Comparison of ENCODE assay signal across 10 cellular contexts in genomic region chr10:30742471-30742870, GRCh38.
DNase-seq lines count a peak whose midpoint lies in the region; ATAC-seq and TF ChIP-seq lines count a peak whose summit lies in the region.
"Had no signal": no experiment of that assay in that cellular context is flagged by ENCODE, and none has a peak within 500 bp of the region (broad histone marks: within the 10 kb centered on the region; RNA-seq: fewer than 3 reads in every experiment).

No MANE protein-coding gene starts in this region.

- peak overlapping the region; percentile 18 for H3K27ac Mint-ChIP-seq in T-helper 1 cell treated with Interleukin-12 subunit alpha and Interleukin-12 subunit beta and Interleukin-4 antibody, amounts not matched to agents 30 μg/mL and 1 μg/mL, for 36 hours
- no peak overlapping the region for H3K27ac Mint-ChIP-seq in type B pancreatic cell

- H3K9me3 Mint-ChIP-seq in T-helper 1 cell treated with Interleukin-12 subunit alpha and Interleukin-12 subunit beta and Interleukin-4 antibody, amounts not matched to agents 30 μg/mL and 1 μg/mL, for 36 hours = no peaks in the 10 kb centered on the region
- no peaks in the 10 kb centered on the region for H3K9me3 Mint-ChIP-seq in type B pancreatic cell

- no peaks in the 10 kb centered on the region for H3K27me3 Mint-ChIP-seq in T-helper 1 cell treated with Interleukin-12 subunit alpha and Interleukin-12 subunit beta and Interleukin-4 antibody, amounts not matched to agents 30 μg/mL and 1 μg/mL, for 36 hours (ENCODE audit: low read depth)
- H3K27me3 Mint-ChIP-seq in type B pancreatic cell = peaks cover 10% of the 10 kb centered on the region

- ATAC-seq in GM21717 (IDR thresholded peaks at IDR 0.05; ENCODE audit: unreplicated experiment) = peak; percentile 82
- ATAC-seq in HG03378 (IDR thresholded peaks at IDR 0.05; ENCODE audit: unreplicated experiment) = peak; percentile 81

- TF ChIP-seq CTCF in type B pancreatic cell (conservative IDR thresholded peaks at IDR 0.05) = no peak

- no peak overlapping the region for H3K4me3 Mint-ChIP-seq in T-helper 1 cell treated with Interleukin-12 subunit alpha and Interleukin-12 subunit beta and Interleukin-4 antibody, amounts not matched to agents 30 μg/mL and 1 μg/mL, for 36 hours
- no peak overlapping the region for H3K4me3 Mint-ChIP-seq in type B pancreatic cell

- peaks cover 13% of the 10 kb centered on the region for H3K4me1 Mint-ChIP-seq in T-helper 1 cell treated with Interleukin-12 subunit alpha and Interleukin-12 subunit beta and Interleukin-4 antibody, amounts not matched to agents 30 μg/mL and 1 μg/mL, for 36 hours (ENCODE audit: low read depth)
- H3K4me1 Mint-ChIP-seq in type B pancreatic cell (ENCODE audit: unreplicated experiment) = no peaks in the 10 kb centered on the region

- peaks cover 3% of the 10 kb centered on the region for H3K36me3 Mint-ChIP-seq in T-helper 1 cell treated with Interleukin-12 subunit alpha and Interleukin-12 subunit beta and Interleukin-4 antibody, amounts not matched to agents 30 μg/mL and 1 μg/mL, for 36 hours (ENCODE audit: low read depth)
- H3K36me3 Mint-ChIP-seq in type B pancreatic cell = no peaks in the 10 kb centered on the region

- DNase-seq in T-helper 1 cell = no peak
- peak; percentile 36 for DNase-seq in stimulated activated CD8-positive, alpha-beta memory T cell treated with anti-CD3 and anti-CD28 coated beads, Interleukin-4, amount 100 ng/mL, for 48 hours
- DNase-seq in kidney glomerular epithelial cell (lab: John Stamatoyannopoulos, UW) = no peak
- no peak for DNase-seq in T1000 (lab: John Stamatoyannopoulos, UW)
- no peak for DNase-seq in type B pancreatic cell (ENCODE audit: extremely low spot score, unreplicated experiment)
- DNase-seq: left ventricle myocardium inferior, NCI-H1694 had no signal
